Comparison of ENCODE assay signal across 1 cellular context in genomic region chr5:150217874-150218692, GRCh38.
TF ChIP-seq lines count a peak whose summit lies in the region.

No MANE protein-coding gene starts in this region.

TF ChIP-seq in GM12878, 131 proteins besides CTCF, POLR2A, EP300 and RAD21 (continued from another document):
- TF ChIP-seq, protein P1, sequence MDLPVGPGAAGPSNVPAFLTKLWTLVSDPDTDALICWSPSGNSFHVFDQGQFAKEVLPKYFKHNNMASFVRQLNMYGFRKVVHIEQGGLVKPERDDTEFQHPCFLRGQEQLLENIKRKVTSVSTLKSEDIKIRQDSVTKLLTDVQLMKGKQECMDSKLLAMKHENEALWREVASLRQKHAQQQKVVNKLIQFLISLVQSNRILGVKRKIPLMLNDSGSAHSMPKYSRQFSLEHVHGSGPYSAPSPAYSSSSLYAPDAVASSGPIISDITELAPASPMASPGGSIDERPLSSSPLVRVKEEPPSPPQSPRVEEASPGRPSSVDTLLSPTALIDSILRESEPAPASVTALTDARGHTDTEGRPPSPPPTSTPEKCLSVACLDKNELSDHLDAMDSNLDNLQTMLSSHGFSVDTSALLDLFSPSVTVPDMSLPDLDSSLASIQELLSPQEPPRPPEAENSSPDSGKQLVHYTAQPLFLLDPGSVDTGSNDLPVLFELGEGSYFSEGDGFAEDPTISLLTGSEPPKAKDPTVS (IDR thresholded peaks at IDR 0.05; ENCODE audit: low read depth, low read length): no peak
TF ChIP-seq in GM12878: peak in this region for 5.
